Comparison of ENCODE assay signal across 21 cellular contexts in the genomic region with DNA sequence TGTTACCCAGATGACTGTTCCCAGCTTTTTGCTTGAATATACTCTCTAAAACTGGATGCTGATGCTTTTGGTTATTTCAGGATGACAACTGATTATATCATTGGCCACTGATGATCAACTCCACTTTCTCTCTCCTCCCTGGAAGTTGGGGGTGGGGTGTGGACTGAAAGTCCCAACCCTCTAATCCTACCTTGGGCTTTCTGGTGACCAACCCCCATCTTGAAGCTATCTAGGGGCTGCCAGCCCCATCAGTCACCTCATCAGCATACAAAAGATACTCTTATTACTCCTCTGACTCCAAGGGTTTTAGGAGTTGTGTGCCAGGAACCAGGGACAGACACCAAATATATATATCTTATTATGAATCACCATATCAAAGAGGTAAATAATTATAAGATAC.
DNase-seq lines count a peak whose midpoint lies in the region; ATAC-seq and TF ChIP-seq lines count a peak whose summit lies in the region.
"Had no signal": no experiment of that assay in that cellular context is flagged by ENCODE, and none has a peak within 500 bp of the region (broad histone marks: within the 10 kb centered on the region; RNA-seq: fewer than 3 reads in every experiment).

No MANE protein-coding gene starts in this region.

- H2AK5ac ChIP-seq in mesendoderm (ENCODE audit: low read length): no peak overlapping the region

- H3K9ac ChIP-seq in endodermal cell (ENCODE audit: extremely low read depth, low read length, poor library complexity, severe bottlenecking): no peak overlapping the region
- H3K9ac ChIP-seq in mesendoderm (ENCODE audit: low read length): no peak overlapping the region
- H3K9ac ChIP-seq in neural progenitor cell: no peak overlapping the region
- H3K9ac ChIP-seq: GM23248 had no signal

- H3F3A ChIP-seq in neural progenitor cell (ENCODE audit: low read depth): no peaks in the 10 kb centered on the region

- H3K4me3 Mint-ChIP-seq in endodermal cell: no peak overlapping the region
- no peak overlapping the region for H3K4me3 Mint-ChIP-seq in neural progenitor cell
- no peak overlapping the region for H3K4me3 Mint-ChIP-seq in glutamatergic neuron (ENCODE audit: unreplicated experiment)
- H3K4me3 Mint-ChIP-seq: CD4-positive, alpha-beta memory T cell had no signal

- no peak overlapping the region for H3K27ac Mint-ChIP-seq in endodermal cell
- peak overlapping the region; percentile 50 for H3K27ac Mint-ChIP-seq in neural progenitor cell
- H3K27ac Mint-ChIP-seq in glutamatergic neuron (ENCODE audit: unreplicated experiment): no peak overlapping the region
- H3K27ac Mint-ChIP-seq: CD4-positive, alpha-beta memory T cell had no signal

- H4K8ac ChIP-seq in mesendoderm (ENCODE audit: low read depth, low read length): no peak overlapping the region

- no peak for TF ChIP-seq CTCF in endodermal cell (conservative IDR thresholded peaks at IDR 0.05)
- no peak for TF ChIP-seq CTCF in neural progenitor cell (IDR thresholded peaks at IDR 0.05)
- no peak for TF ChIP-seq CTCF in uterus (IDR thresholded peaks at IDR 0.05)
- no peak for TF ChIP-seq CTCF in glutamatergic neuron (IDR thresholded peaks at IDR 0.05; ENCODE audit: partially characterized antibody, unreplicated experiment)

- H3K9me3 ChIP-seq in endodermal cell (ENCODE audit: control insufficient read depth, low read length) (peaks cover 21% of the 10 kb centered on the region), neural progenitor cell (ENCODE audit: low read depth) (no peaks in the 10 kb centered on the region), uterus (no peaks in the 10 kb centered on the region)
- H3K9me3 ChIP-seq: A549 had no signal

- peaks cover 24% of the 10 kb centered on the region for H3K9me3 Mint-ChIP-seq in endodermal cell
- H3K9me3 Mint-ChIP-seq in neural progenitor cell: peaks cover 13% of the 10 kb centered on the region
- peaks cover 4% of the 10 kb centered on the region for H3K9me3 Mint-ChIP-seq in glutamatergic neuron (ENCODE audit: unreplicated experiment)

- intact Hi-C loops in uterus (cut with DNase I; ENCODE audit: low total_unique reads): no loop called here

- H3K27me3 Mint-ChIP-seq in endodermal cell (ENCODE audit: insufficient read depth) (peaks cover 2% of the 10 kb centered on the region), neural progenitor cell (ENCODE audit: insufficient read depth, low read depth) (peaks cover 12% of the 10 kb centered on the region), glutamatergic neuron (ENCODE audit: unreplicated experiment) (peaks cover 2% of the 10 kb centered on the region)
- H3K27me3 Mint-ChIP-seq: CD4-positive, alpha-beta memory T cell had no signal

- no peak overlapping the region for H2BK15ac ChIP-seq in mesendoderm (replicated peaks; ENCODE audit: low read depth)

- TF ChIP-seq POLR2A in uterus (IDR thresholded peaks at IDR 0.05): no peak

- no peak overlapping the region for H2AFZ ChIP-seq in neural progenitor cell (replicated peaks)
- H2AFZ ChIP-seq: GM23248 had no signal

- H3K4me2 ChIP-seq in mesendoderm (ENCODE audit: low read length) (no peak overlapping the region), neural progenitor cell (no peak overlapping the region)
- H3K4me2 ChIP-seq: A549 had no signal

- H3K36me3 ChIP-seq in endodermal cell (ENCODE audit: control insufficient read depth, insufficient read depth, low read length) (no peaks in the 10 kb centered on the region), mesendoderm (ENCODE audit: control insufficient read depth, insufficient read depth, low read length) (no peaks in the 10 kb centered on the region), neural progenitor cell (no peaks in the 10 kb centered on the region), uterus (no peaks in the 10 kb centered on the region)

- no peak overlapping the region for H3K27ac ChIP-seq in endodermal cell (ENCODE audit: low read depth, low read length)
- H3K27ac ChIP-seq in mesendoderm (ENCODE audit: low read depth, low read length): no peak overlapping the region
- H3K27ac ChIP-seq in neural progenitor cell: no peak overlapping the region
- peak overlapping the region; percentile 56 to 71 for H3K27ac ChIP-seq in uterus
- H3K27ac ChIP-seq: A549, GM23248 had no signal

- H3K36me3 Mint-ChIP-seq in endodermal cell (ENCODE audit: low read depth) (peaks cover 2% of the 10 kb centered on the region), neural progenitor cell (peaks cover 2% of the 10 kb centered on the region), glutamatergic neuron (ENCODE audit: unreplicated experiment) (no peaks in the 10 kb centered on the region)
- H3K36me3 Mint-ChIP-seq: CD4-positive, alpha-beta memory T cell had no signal

- no peaks in the 10 kb centered on the region for H3K79me1 ChIP-seq in mesendoderm (ENCODE audit: low read length)

- H3K4ac ChIP-seq in mesendoderm (ENCODE audit: low read depth, low read length): no peak overlapping the region

- DNase-seq in endodermal cell (peak; percentile 57), mesendoderm (peak; percentile 92), neural progenitor cell (ENCODE audit: low spot score) (no peak), uterus (no peak), glutamatergic neuron (no peak), NCI-H1436 treated with DMSO at 0.1 percent for 48 hours (lab: John Stamatoyannopoulos, UW) (no peak)
- DNase-seq: 8988T; ACHN; AML-193; C1 segment of cervical spinal cord; Calu3; CD4-positive, alpha-beta memory T cell; COR-L47; DMS53; DMS79 treated with DMSO at 0.1 percent for 48 hours; GF-D8; GM23248; H7; HCEC 1CT had no signal

- no peaks in the 10 kb centered on the region for H3K27me3 ChIP-seq in endodermal cell (ENCODE audit: control insufficient read depth, insufficient read depth, low read length, poor library complexity, severe bottlenecking)
- H3K27me3 ChIP-seq in mesendoderm (ENCODE audit: insufficient read depth, low read length, poor library complexity): no peaks in the 10 kb centered on the region
- no peaks in the 10 kb centered on the region for H3K27me3 ChIP-seq in neural progenitor cell
- H3K27me3 ChIP-seq in uterus: no peaks in the 10 kb centered on the region

- no peak overlapping the region for H3K56ac ChIP-seq in mesendoderm (ENCODE audit: low read length)

- no peak overlapping the region for H2BK120ac ChIP-seq in mesendoderm (ENCODE audit: low read depth, low read length)

- H3K79me2 ChIP-seq in mesendoderm (ENCODE audit: control insufficient read depth, insufficient read depth, low read length) (no peaks in the 10 kb centered on the region), neural progenitor cell (ENCODE audit: low read depth) (no peaks in the 10 kb centered on the region)

- no peak overlapping the region for H4K5ac ChIP-seq in mesendoderm (ENCODE audit: low read length)

- no peak overlapping the region for H3K18ac ChIP-seq in mesendoderm (ENCODE audit: low read length)

- H3K4me1 ChIP-seq in endodermal cell (ENCODE audit: control insufficient read depth, insufficient read depth, low read length) (no peaks in the 10 kb centered on the region), mesendoderm (ENCODE audit: control insufficient read depth, low read depth, low read length) (peaks cover 8% of the 10 kb centered on the region), neural progenitor cell (peaks cover 21% of the 10 kb centered on the region), uterus (no peaks in the 10 kb centered on the region)

- H4K20me1 ChIP-seq in neural progenitor cell (ENCODE audit: low read depth): no peaks in the 10 kb centered on the region

- H2BK5ac ChIP-seq in mesendoderm (ENCODE audit: low read length): no peak overlapping the region

- no peak for ATAC-seq in HG02973 (IDR thresholded peaks at IDR 0.05; ENCODE audit: unreplicated experiment)
- ATAC-seq: A549 had no signal

- H3K4me3 ChIP-seq in endodermal cell (ENCODE audit: low read length) (no peak overlapping the region), mesendoderm (ENCODE audit: low read length) (no peak overlapping the region), neural progenitor cell (no peak overlapping the region), uterus (no peak overlapping the region)
- H3K4me3 ChIP-seq: A549, GM23248 had no signal

- H3K4me1 Mint-ChIP-seq in endodermal cell (peaks cover 16% of the 10 kb centered on the region), neural progenitor cell (peaks cover 27% of the 10 kb centered on the region), glutamatergic neuron (ENCODE audit: low read depth, unreplicated experiment) (no peaks in the 10 kb centered on the region)
- H3K4me1 Mint-ChIP-seq: CD4-positive, alpha-beta memory T cell had no signal

- no peak overlapping the region for H3K23ac ChIP-seq in mesendoderm (ENCODE audit: low read length)

Comparison
In these comparisons a context has a peak if more than half of its experiments do, and no peak if none do; other contexts are left out.
1. DNase-seq: peak in endodermal cell (single experiment) and mesendoderm (single experiment); none in neural progenitor cell (single experiment), uterus (0 of 2), glutamatergic neuron (single experiment) and NCI-H1436 treated with DMSO at 0.1 percent for 48 hours (single experiment).
2. H3K27ac ChIP-seq: peak in uterus (2 of 2); none in endodermal cell (single experiment), mesendoderm (single experiment) and neural progenitor cell (single experiment).